ENCODE assay signal across 28 cellular contexts in genomic region chr2:68853915-68854314, GRCh38. TPM values are rescaled to one million over a fixed set of nuclear protein-coding genes. Genes with fewer than 3 reads are reported as not detected.
"Had no signal": no experiment of that assay in that cellular context is flagged by ENCODE, and none has a peak within 500 bp of the region (broad histone marks: within the 10 kb centered on the region; RNA-seq: fewer than 3 reads in every experiment).

No MANE protein-coding gene starts in this region.

- H3K27ac ChIP-seq: brain microvascular endothelial cell had no signal

- DNase-seq: activated CD4-positive, alpha-beta memory T cell treated with anti-CD3 and anti-CD28 coated beads, Interleukin-2, amount 10 ng/mL, durations not matched to agents 7 days and 5 days; activated CD4-positive, alpha-beta T cell treated with anti-CD3 and anti-CD28 coated beads for 1 hour; activated CD4-positive, alpha-beta T cell treated with anti-CD3 and anti-CD28 coated beads, Interleukin-2, amount 10 ng/mL, durations not matched to agents 7 days and 5 days; activated gamma-delta T cell; activated naive CD4-positive, alpha-beta T cell treated with anti-CD3 and anti-CD28 coated beads for 36 hours; activated T-cell treated with anti-CD3 and anti-CD28 coated beads for 4 hours; activated T-cell treated with anti-CD3 and anti-CD28 coated beads, Interleukin-2, amount 50 U/mL, for 48 hours; brain microvascular endothelial cell; central memory CD4-positive, alpha-beta T cell; MG63; NCI-H1105 treated with DMSO at 0.1 percent for 48 hours; NCI-H1436 treated with DMSO at 0.1 percent for 48 hours; NCI-H187; NCI-H2081; NCI-H446; NCI-H524 treated with DMSO at 0.1 percent for 48 hours; NCI-H82; OCI-M1; RPMI8226; SHP77; T-helper 17 cell; T-helper 9 cell had no signal

- H3K36me3 ChIP-seq: brain microvascular endothelial cell, MG63 had no signal

- H3K27me3 ChIP-seq: MG63 had no signal

- ATAC-seq: activated T-helper 17 cell treated with anti-CD3 and anti-CD28 coated beads, Interleukin-2, amount 50 U/mL, for 72 hours; Panc1; T-helper 17 cell; WTC11 had no signal

- H3K4me3 ChIP-seq: MG63 had no signal

- H3K9me3 ChIP-seq: MG63 had no signal

RNA-seq across cellular contexts. Expression of gene BMP10, which starts 17.3 kb away (rescaled TPM):
- total RNA-seq: activated CD4-positive, alpha-beta T cell treated with anti-CD3 and anti-CD28 coated beads, Interleukin-2, amount 10 ng/mL, durations not matched to agents 7 days and 5 days; activated CD8-positive, alpha-beta memory T cell treated with anti-CD3 and anti-CD28 coated beads for 36 hours; activated naive CD4-positive, alpha-beta T cell treated with anti-CD3 and anti-CD28 coated beads for 36 hours; activated T-helper 17 cell treated with anti-CD3 and anti-CD28 coated beads, Interleukin-2, amount 50 U/mL, for 72 hours; chondrocyte; SK-MEL-5; T-helper 17 cell; WTC11 had no signal
